8 cellular contexts compared by ENCODE assay signal in genomic region chr3:161372321-161373260, GRCh38. TPM values are rescaled to one million over a fixed set of nuclear protein-coding genes. Genes with fewer than 3 reads are reported as not detected.
A peak's percentile ranks its signal among the peaks of the same experiment; 100 is the strongest.
DNase-seq lines count a peak whose midpoint lies in the region; ATAC-seq and TF ChIP-seq lines count a peak whose summit lies in the region.

No MANE protein-coding gene starts in this region.

- H3K27me3 ChIP-seq in thoracic aorta (replicated peaks; ENCODE audit: insufficient read depth), result no peaks in the 10 kb centered on the region

- DNase-seq in G401 (ENCODE audit: low spot score) (peak; percentile 94), NCI-H1092 treated with DMSO at 0.1 percent for 48 hours (lab: John Stamatoyannopoulos, UW) (peak; percentile 70), epithelial cell of esophagus (ENCODE audit: low read depth) (peak; percentile 36), midbrain (lab: John Stamatoyannopoulos, UW) (peak; percentile 35), thoracic aorta (ENCODE audit: low spot score) (no peak), OCI-LY7 (ENCODE audit: low spot score) (no peak)
- peak; percentile 15 to 26 for DNase-seq in activated CD4-positive, alpha-beta T cell treated with anti-CD3 and anti-CD28 coated beads, Interleukin-2, amount 50 U/mL, for 48 hours

- H4K20me1 ChIP-seq in OCI-LY7 (ENCODE audit: insufficient read depth, low read length), result no peaks in the 10 kb centered on the region

- H3K9me3 ChIP-seq in thoracic aorta (no peaks in the 10 kb centered on the region), OCI-LY7 (ENCODE audit: low read length) (no peaks in the 10 kb centered on the region)

- intact Hi-C loops in OCI-LY7 (cut with micrococcal nuclease; ENCODE audit: unreplicated experiment), result no loop called here

- H3K4me2 ChIP-seq in OCI-LY7 (ENCODE audit: low read length), result no peak overlapping the region

- POLR2A ChIA-PET in OCI-LY7 (lab: Charles Lee), result no interaction called here

- H3K4me3 ChIP-seq in epithelial cell of esophagus (ENCODE audit: low read length) (peak overlapping the region; percentile 58), thoracic aorta (peak overlapping the region; percentile 89), OCI-LY7 (ENCODE audit: low read depth, low read length, poor library complexity, severe bottlenecking) (no peak overlapping the region)

- no TSS peak for BruUV-seq in OCI-LY7 (replicated peaks; lab: Mats Ljungman, UMichigan)

- H2AFZ ChIP-seq in OCI-LY7 (ENCODE audit: low read length), result no peak overlapping the region

- H3K9me2 ChIP-seq in OCI-LY7 (ENCODE audit: insufficient read depth, low read length), result no peaks in the 10 kb centered on the region

- no peak for TF ChIP-seq CTCF in epithelial cell of esophagus (IDR thresholded peaks at IDR 0.05; ENCODE audit: insufficient read depth, low read depth, low read length, missing control alignments)
- no peak for TF ChIP-seq CTCF in thoracic aorta (IDR thresholded peaks at IDR 0.05)
- no peak for TF ChIP-seq CTCF in OCI-LY7 (conservative IDR thresholded peaks at IDR 0.05; ENCODE audit: low read length)

- CTCF ChIA-PET in OCI-LY7 (lab: Charles Lee; ENCODE audit: unreplicated experiment), result no interaction called here

- ATAC-seq in GM21825 (IDR thresholded peaks at IDR 0.05; ENCODE audit: unreplicated experiment), result peak; percentile 46
- ATAC-seq in thoracic aorta (ENCODE audit: insufficient number of reproducible peaks, low FRiP score, low read depth), result no peak

- H3K27ac ChIP-seq in thoracic aorta, result no peak overlapping the region
- H3K27ac ChIP-seq in OCI-LY7 (ENCODE audit: low read depth, low read length, poor library complexity, severe bottlenecking), result no peak overlapping the region

- H3K4me1 ChIP-seq in thoracic aorta (ENCODE audit: control insufficient read depth in 1 of 2, low read depth in 2 of 2) (peaks cover 9 to 17% of the 10 kb centered on the region in 2 donors), OCI-LY7 (ENCODE audit: insufficient read depth, low read length, poor library complexity, severe bottlenecking) (no peaks in the 10 kb centered on the region)

- no peaks in the 10 kb centered on the region for H3K79me2 ChIP-seq in OCI-LY7 (ENCODE audit: insufficient read depth, low read depth, low read length)

- H3K36me3 ChIP-seq in thoracic aorta (no peaks in the 10 kb centered on the region), OCI-LY7 (ENCODE audit: insufficient read depth, low read length) (no peaks in the 10 kb centered on the region)

- in situ Hi-C loops in G401 (cut with HindIII; ENCODE audit: low sequenced_read_pairs), result no loop called here

RNA-seq across cellular contexts. Expression of gene SPTSSB, which starts 1.3 kb away (rescaled TPM):
- total RNA-seq in G401 (2014; rRNA removed; shearing (Covaris generic)), result not detected in 2 replicates
- total RNA-seq in thoracic aorta, result not detected
- total RNA-seq in OCI-LY7 (2014; rRNA removed; shearing (Covaris generic)), result not detected in 2 replicates
- total RNA-seq in OCI-LY7 (2022), result not detected in 2 replicates

Comparison
In these comparisons a context has a peak if more than half of its experiments do, and no peak if none do; other contexts are left out.
1. DNase-seq: peak in G401 (single experiment), NCI-H1092 treated with DMSO at 0.1 percent for 48 hours (single experiment), activated CD4-positive, alpha-beta T cell treated with anti-CD3 and anti-CD28 coated beads, Interleukin-2, amount 50 U/mL, for 48 hours (2 of 2), epithelial cell of esophagus (single experiment) and midbrain (single experiment); none in thoracic aorta (single experiment) and OCI-LY7 (single experiment).